8 cellular contexts compared by ENCODE assay signal in the genomic region with DNA sequence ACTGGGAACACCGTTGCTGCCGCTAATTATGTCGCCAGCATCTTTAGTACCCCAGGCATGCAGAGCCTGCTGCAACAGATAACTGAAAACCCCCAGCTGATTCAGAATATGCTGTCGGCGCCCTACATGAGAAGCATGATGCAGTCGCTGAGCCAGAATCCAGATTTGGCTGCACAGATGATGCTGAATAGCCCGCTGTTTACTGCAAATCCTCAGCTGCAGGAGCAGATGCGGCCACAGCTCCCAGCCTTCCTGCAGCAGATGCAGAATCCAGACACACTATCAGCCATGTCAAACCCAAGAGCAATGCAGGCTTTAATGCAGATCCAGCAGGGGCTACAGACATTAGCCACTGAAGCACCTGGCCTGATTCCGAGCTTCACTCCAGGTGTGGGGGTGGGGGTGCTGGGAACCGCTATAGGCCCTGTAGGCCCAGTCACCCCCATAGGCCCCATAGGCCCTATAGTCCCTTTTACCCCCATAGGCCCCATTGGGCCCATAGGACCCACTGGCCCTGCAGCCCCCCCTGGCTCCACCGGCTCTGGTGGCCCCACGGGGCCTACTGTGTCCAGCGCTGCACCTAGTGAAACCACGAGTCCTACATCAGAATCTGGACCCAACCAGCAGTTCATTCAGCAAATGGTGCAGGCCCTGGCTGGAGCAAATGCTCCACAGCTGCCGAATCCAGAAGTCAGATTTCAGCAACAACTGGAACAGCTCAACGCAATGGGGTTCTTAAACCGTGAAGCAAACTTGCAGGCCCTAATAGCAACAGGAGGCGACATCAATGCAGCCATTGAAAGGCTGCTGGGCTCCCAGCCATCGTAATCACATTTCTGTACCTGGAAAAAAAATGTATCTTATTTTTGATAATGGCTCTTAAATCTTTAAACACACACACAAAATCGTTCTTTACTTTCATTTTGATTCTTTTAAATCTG. TPM values are rescaled to one million over a fixed set of nuclear protein-coding genes. Genes with fewer than 3 reads are reported as not detected.
DNase-seq lines count a peak whose midpoint lies in the region; ATAC-seq and TF ChIP-seq lines count a peak whose summit lies in the region.

No MANE protein-coding gene starts in this region.

- H3K9ac ChIP-seq in muscle layer of colon (ENCODE audit: low read length), result peak overlapping the region; percentile 44

- no peaks in the 10 kb centered on the region for H3K27me3 Mint-ChIP-seq in chondrocyte (ENCODE audit: low read depth)

- in situ Hi-C loops in transverse colon (cut with MboI; ENCODE audit: low pct_ligation_motif_present in 1 of 4, low pct_unique_long_range_greater_than_20kb in 1 of 4, low sequenced_read_pairs in 3 of 4), result loop anchor here in 2 of 4 donors (25.0 kb wide), 2 partner anchors 172 to 422 kb away; partner anchors contain the start of genes NBDY (in 1 of the 2) and SPIN3 (in 1 of the 2)

- DNase-seq in NCI-H526 treated with DMSO at 0.1 percent for 48 hours (lab: John Stamatoyannopoulos, UW), result peak; percentile 0
- no peak for DNase-seq in chondrocyte (ENCODE audit: low spot score)
- no peak for DNase-seq in transverse colon
- no peak for DNase-seq in NCI-H2171 treated with DMSO at 0.1 percent for 48 hours (lab: John Stamatoyannopoulos, UW)
- no peak for DNase-seq in effector CD4-positive, alpha-beta T cell
- DNase-seq in NOMO-1 treated with DMSO at 0.1 percent for 48 hours (lab: John Stamatoyannopoulos, UW; ENCODE audit: unreplicated experiment), result no peak

- H3K4me1 ChIP-seq in muscle layer of colon (ENCODE audit: insufficient read depth, low read length) (no peaks in the 10 kb centered on the region), transverse colon (peaks cover 2 to 18% (median 13%) of the 10 kb centered on the region in 4 donors)

- H3K9me3 ChIP-seq in muscle layer of colon (ENCODE audit: low read length), result no peaks in the 10 kb centered on the region
- H3K9me3 ChIP-seq in transverse colon, result no peaks in the 10 kb centered on the region

- no peak for TF ChIP-seq EP300 in transverse colon (IDR thresholded peaks at IDR 0.05; ENCODE audit: low read depth)

- H3K9me3 Mint-ChIP-seq in chondrocyte (ENCODE audit: low read depth), result no peaks in the 10 kb centered on the region

- H3K4me3 ChIP-seq in muscle layer of colon (ENCODE audit: low read depth in 1 of 2, low read length in 2 of 2) (peak overlapping the region; percentile 40 to 63), transverse colon (peak overlapping the region; percentile 27 to 76 (median 64))

- H3K36me3 Mint-ChIP-seq in chondrocyte (ENCODE audit: low read depth), result no peaks in the 10 kb centered on the region

- H3K4me3 Mint-ChIP-seq in chondrocyte (ENCODE audit: unreplicated experiment), result peak overlapping the region; percentile 82

- TF ChIP-seq CTCF in chondrocyte (IDR thresholded peaks at IDR 0.05), result no peak
- no peak for TF ChIP-seq CTCF in transverse colon (IDR thresholded peaks at IDR 0.05)

- peaks cover 0 to 6% of the 10 kb centered on the region in 2 donors for H3K27me3 ChIP-seq in muscle layer of colon (ENCODE audit: control insufficient read depth in 1 of 2, insufficient read depth in 2 of 2, low read length in 2 of 2)
- no peaks in the 10 kb centered on the region for H3K27me3 ChIP-seq in transverse colon

- ATAC-seq in GM18868 (IDR thresholded peaks at IDR 0.05; ENCODE audit: unreplicated experiment), result peak; percentile 1

- WGBS in transverse colon (ENCODE audit: low coverage in 1 of 2), 2 donors, result 0 to 45% methylated on average over 1 to 20 of the region's 20 CpGs

- peaks cover 31% of the 10 kb centered on the region for H3K4me1 Mint-ChIP-seq in chondrocyte (ENCODE audit: low read depth)

- H3K36me3 ChIP-seq in muscle layer of colon (ENCODE audit: insufficient read depth, low read length), result no peaks in the 10 kb centered on the region
- no peaks in the 10 kb centered on the region for H3K36me3 ChIP-seq in transverse colon

- no peak for TF ChIP-seq POLR2A in transverse colon (IDR thresholded peaks at IDR 0.05)

- H3K27ac Mint-ChIP-seq in chondrocyte (ENCODE audit: unreplicated experiment), result peak overlapping the region; percentile 45

- peak overlapping the region; percentile 79 for H3K27ac ChIP-seq in muscle layer of colon (ENCODE audit: low read depth, low read length)
- H3K27ac ChIP-seq in transverse colon, result peak overlapping the region; percentile 92 to 98 (median 96)

- intact Hi-C loops in transverse colon (cut with DNase I; ENCODE audit: low total_unique reads), result no loop called here

RNA-seq across cellular contexts. Expression of gene UBQLN2, which starts 1.8 kb away (rescaled TPM):
- total RNA-seq in chondrocyte (35.0 to 39.2 TPM (median 35.9 TPM) in 3 replicates), transverse colon (10 to 100 TPM in 3 of 4 donors, 1 to 10 TPM in 1; 10.0 to 20.6 (median 19.2) TPM)
